In genomic region chr20:46307139-46307998, GRCh38 we compare ENCODE assay signal across 1 cellular context.
TF ChIP-seq lines count a peak whose summit lies in the region.

No MANE protein-coding gene starts in this region.

TF ChIP-seq in HEK293, 187 proteins besides CTCF, POLR2A, EP300 and RAD21 (continued from another document):
- peak; percentile 9; the same call in 1 of the 2 replicates for TF ChIP-seq ZNF398 (tag by site-specific recombination; IDR thresholded peaks at IDR 0.05)
- no peak for TF ChIP-seq FEZF1 (tag by site-specific recombination; IDR thresholded peaks at IDR 0.05)
- TF ChIP-seq WT1 (tag by site-specific recombination; IDR thresholded peaks at IDR 0.05), result no peak
- TF ChIP-seq ZNF335 (tag by site-specific recombination; conservative IDR thresholded peaks at IDR 0.05), result peak; percentile 92
- TF ChIP-seq ZNF138 (tag by site-specific recombination; IDR thresholded peaks at IDR 0.05; ENCODE audit: borderline replicate concordance), result no peak
- TF ChIP-seq KLF10 (tag by site-specific recombination; IDR thresholded peaks at IDR 0.05), result no peak
- TF ChIP-seq ZBTB10 (tag by site-specific recombination; IDR thresholded peaks at IDR 0.05), result peak; percentile 78
- TF ChIP-seq ZNF214 (tag by site-specific recombination; IDR thresholded peaks at IDR 0.05; ENCODE audit: borderline replicate concordance), result no peak
- no peak for TF ChIP-seq BCL6B (tag by site-specific recombination; IDR thresholded peaks at IDR 0.05)
- TF ChIP-seq GLI4 (tag by site-specific recombination; IDR thresholded peaks at IDR 0.05), result no peak
- peak; percentile 99 for TF ChIP-seq ZNF777 (tag by site-specific recombination; IDR thresholded peaks at IDR 0.05; ENCODE audit: borderline replicate concordance)
- TF ChIP-seq ZNF549 (tag by site-specific recombination; IDR thresholded peaks at IDR 0.05), result no peak
- TF ChIP-seq SCRT1 (tag by site-specific recombination; IDR thresholded peaks at IDR 0.05; ENCODE audit: borderline replicate concordance), result no peak
- no peak for TF ChIP-seq ZNF391 (tag by site-specific recombination; IDR thresholded peaks at IDR 0.05; ENCODE audit: borderline replicate concordance, low read depth)
- peak; percentile 42 for TF ChIP-seq ZNF654 (tag by site-specific recombination; IDR thresholded peaks at IDR 0.05; ENCODE audit: low read depth)
- no peak for TF ChIP-seq ZNF664 (tag by site-specific recombination; IDR thresholded peaks at IDR 0.05)
- TF ChIP-seq ZIC2 (tag by site-specific recombination; IDR thresholded peaks at IDR 0.05), result peak; percentile 94
- TF ChIP-seq ZNF837 (tag by site-specific recombination; IDR thresholded peaks at IDR 0.05), result no peak
- no peak for TF ChIP-seq SP2 (tag by site-specific recombination; IDR thresholded peaks at IDR 0.05)
- no peak for TF ChIP-seq ZNF16 (tag by site-specific recombination; IDR thresholded peaks at IDR 0.05; ENCODE audit: low read depth)
- no peak for TF ChIP-seq ZNF585B (tag by site-specific recombination; IDR thresholded peaks at IDR 0.05)
- peak; percentile 79 for TF ChIP-seq ZBTB8A (tag by site-specific recombination; IDR thresholded peaks at IDR 0.05)
- peak; percentile 79 for TF ChIP-seq ZBTB26 (tag by site-specific recombination; optimal IDR thresholded peaks at IDR 0.05)
- no peak for TF ChIP-seq ZNF623 (tag by site-specific recombination; IDR thresholded peaks at IDR 0.05)
- peak; percentile 76; the same call in 1 of the 2 replicates for TF ChIP-seq ZBTB7A (tag by site-specific recombination; IDR thresholded peaks at IDR 0.05; ENCODE audit: low read depth)
- TF ChIP-seq GLIS2 (tag by site-specific recombination; IDR thresholded peaks at IDR 0.05), result peak; percentile 92
- TF ChIP-seq PRDM6 (tag by site-specific recombination; IDR thresholded peaks at IDR 0.05), result no peak
- TF ChIP-seq ZBTB20 (tag by site-specific recombination; IDR thresholded peaks at IDR 0.05), result peak; percentile 77; the same call in 1 of the 2 replicates
- TF ChIP-seq KLF8 (tag by site-specific recombination; IDR thresholded peaks at IDR 0.05), result 0 out of 2 replicates have a peak, but pooled peaks have one; percentile 46
- peak; percentile 44 for TF ChIP-seq EGR2 (tag by site-specific recombination; IDR thresholded peaks at IDR 0.05; ENCODE audit: low read depth)
- TF ChIP-seq ZNF366 (tag by site-specific recombination; conservative IDR thresholded peaks at IDR 0.05), result no peak
- no peak for TF ChIP-seq ZNF621 (tag by site-specific recombination; IDR thresholded peaks at IDR 0.05)
- no peak for TF ChIP-seq ZNF121 (tag by site-specific recombination; IDR thresholded peaks at IDR 0.05)
- no peak for TF ChIP-seq PRDM10 (tag by site-specific recombination; IDR thresholded peaks at IDR 0.05)
- peak; percentile 65 for TF ChIP-seq GLIS1 (tag by site-specific recombination; IDR thresholded peaks at IDR 0.05)
- TF ChIP-seq ZFHX2 (tag by site-specific recombination; conservative IDR thresholded peaks at IDR 0.05), result peak; percentile 40; the same call in 1 of the 2 replicates
- peak; percentile 66; the same call in 1 of the 2 replicates for TF ChIP-seq ZBTB48 (tag by site-specific recombination; IDR thresholded peaks at IDR 0.05)
- no peak for TF ChIP-seq ZNF292 (tag by site-specific recombination; IDR thresholded peaks at IDR 0.05; ENCODE audit: borderline replicate concordance, low read depth)
- TF ChIP-seq AEBP2 (tag by site-specific recombination; IDR thresholded peaks at IDR 0.05; ENCODE audit: borderline replicate concordance), result no peak
